ENCODE assay signal across 9 cellular contexts in the genomic region with DNA sequence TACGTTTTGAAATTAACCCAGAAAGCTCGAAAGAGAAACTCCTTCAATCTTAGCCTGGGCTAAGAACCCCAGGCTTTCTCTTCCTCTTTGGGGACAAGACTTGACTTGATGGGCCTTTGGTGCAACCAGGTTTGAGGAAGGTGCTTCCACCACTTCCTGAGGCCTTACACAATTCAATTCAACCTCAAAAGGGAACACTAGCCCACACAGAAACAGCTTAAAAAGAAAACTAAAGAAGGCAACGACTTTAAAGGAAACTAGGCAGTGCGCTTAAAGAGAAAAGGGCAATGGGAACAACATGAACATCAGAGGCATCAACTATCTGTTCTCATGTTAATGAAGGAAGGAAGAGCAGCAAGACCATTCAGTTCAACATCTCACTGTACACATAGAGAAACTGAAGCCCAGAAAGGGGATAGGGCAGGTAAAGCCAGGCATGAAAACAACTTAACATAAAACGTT. TPM values are rescaled to one million over a fixed set of nuclear protein-coding genes. Genes with fewer than 3 reads are reported as not detected.
A peak's percentile ranks its signal among the peaks of the same experiment; 100 is the strongest.
DNase-seq lines count a peak whose midpoint lies in the region; ATAC-seq and TF ChIP-seq lines count a peak whose summit lies in the region.
"Had no signal": no experiment of that assay in that cellular context is flagged by ENCODE, and none has a peak within 500 bp of the region (broad histone marks: within the 10 kb centered on the region; RNA-seq: fewer than 3 reads in every experiment).

No MANE protein-coding gene starts in this region.

- ATAC-seq in HG03442 (IDR thresholded peaks at IDR 0.05; ENCODE audit: unreplicated experiment): peak; percentile 64

- H3K4me3 Mint-ChIP-seq in dendritic cell treated with granulocyte-macrophage colony-stimulating factor and Interleukin-4, amounts not matched to agents 40 ng/mL and 50 ng/mL, for 4 days: no peak overlapping the region

- 67 to 71% (median 67%) methylated on average over 5 of the region's 5 CpGs for WGBS in ovary, 3 donors

- peaks cover 62% of the 10 kb centered on the region for H3K4me1 Mint-ChIP-seq in dendritic cell treated with granulocyte-macrophage colony-stimulating factor and Interleukin-4, amounts not matched to agents 40 ng/mL and 50 ng/mL, for 4 days (ENCODE audit: low read depth)

- no peak overlapping the region for H3K27ac ChIP-seq in ovary

- no peak for TF ChIP-seq EP300 in ovary (IDR thresholded peaks at IDR 0.05)

- no peak for TF ChIP-seq POLR2A in ovary (IDR thresholded peaks at IDR 0.05)

- H3K27ac Mint-ChIP-seq in dendritic cell treated with granulocyte-macrophage colony-stimulating factor and Interleukin-4, amounts not matched to agents 40 ng/mL and 50 ng/mL, for 4 days: peak overlapping the region; percentile 48

- no peaks in the 10 kb centered on the region for H3K4me1 ChIP-seq in ovary (ENCODE audit: insufficient read depth)

- intact Hi-C loops in dendritic cell treated with granulocyte-macrophage colony-stimulating factor and Interleukin-4, amounts not matched to agents 40 ng/mL and 50 ng/mL, for 4 days (cut with micrococcal nuclease): loop anchor here (5.0 kb wide), 1 partner anchor 37 kb away; no protein-coding TSS in a partner anchor
- intact Hi-C loops in ovary (cut with DNase I): no loop called here

- no peaks in the 10 kb centered on the region for H3K36me3 ChIP-seq in ovary

- H3K36me3 Mint-ChIP-seq in dendritic cell treated with granulocyte-macrophage colony-stimulating factor and Interleukin-4, amounts not matched to agents 40 ng/mL and 50 ng/mL, for 4 days (ENCODE audit: low read depth): no peaks in the 10 kb centered on the region

- H3K9me3 Mint-ChIP-seq in dendritic cell treated with granulocyte-macrophage colony-stimulating factor and Interleukin-4, amounts not matched to agents 40 ng/mL and 50 ng/mL, for 4 days: no peaks in the 10 kb centered on the region

- H3K27me3 ChIP-seq in ovary: no peaks in the 10 kb centered on the region

- TF ChIP-seq CTCF in GM10266 (IDR thresholded peaks at IDR 0.05; ENCODE audit: control insufficient read depth, insufficient read depth, low read depth, missing control alignments) (no peak), GM20000 (IDR thresholded peaks at IDR 0.05; ENCODE audit: extremely low read depth, missing control alignments) (no peak), ovary (IDR thresholded peaks at IDR 0.05) (no peak)

- H3K27me3 Mint-ChIP-seq in dendritic cell treated with granulocyte-macrophage colony-stimulating factor and Interleukin-4, amounts not matched to agents 40 ng/mL and 50 ng/mL, for 4 days: no peaks in the 10 kb centered on the region

- no peak overlapping the region for H3K4me3 ChIP-seq in ovary

- no peaks in the 10 kb centered on the region for H3K9me3 ChIP-seq in ovary

- DNase-seq in GM10266 (ENCODE audit: extremely low spot score): peak; percentile 31
- peak; percentile 50 for DNase-seq in GM20000 (ENCODE audit: low spot score)
- no peak for DNase-seq in ovary
- no peak for DNase-seq in NCI-H774 (lab: John Stamatoyannopoulos, UW)
- no peak for DNase-seq in kidney tubule cell (ENCODE audit: low spot score)
- no peak for DNase-seq in retina
- DNase-seq: amygdala had no signal

RNA-seq across cellular contexts. Expression of a gene that starts 24.8 kb away (rescaled TPM):
- total RNA-seq in ovary: 10 to 100 TPM; 31.2 to 48.1 (median 42.3) TPM
- polyA plus RNA-seq in ovary: 10 to 100 TPM; 18.4 to 53.0 TPM

Comparison
In these comparisons a context has a peak if more than half of its experiments do, and no peak if none do; other contexts are left out.
1. DNase-seq: peak in GM10266 (single experiment) and GM20000 (single experiment); none in ovary (0 of 5), NCI-H774 (single experiment), kidney tubule cell (single experiment) and retina (single experiment).